In the genomic region with DNA sequence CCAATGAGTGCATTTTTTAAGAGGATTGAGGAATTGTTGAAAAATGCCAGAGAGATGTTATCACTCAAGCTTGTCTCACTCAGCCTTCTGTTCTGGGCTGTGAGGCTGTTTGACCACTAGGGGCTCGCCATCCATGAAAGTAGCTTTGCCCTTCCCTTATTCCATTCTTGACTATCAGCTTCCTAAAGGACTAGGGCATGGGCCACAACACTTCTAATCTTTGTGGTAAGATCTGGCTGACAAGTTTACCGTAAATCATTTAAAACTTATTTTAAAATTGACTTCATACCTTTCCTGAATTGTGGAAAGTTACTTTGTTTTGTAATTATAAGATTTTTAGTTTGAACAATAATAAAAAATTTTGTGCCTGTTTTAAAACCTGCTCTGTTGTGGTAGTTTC, we compare ENCODE assay signal across 8 cellular contexts. TPM values are rescaled to one million over a fixed set of nuclear protein-coding genes. Genes with fewer than 3 reads are reported as not detected.
DNase-seq lines count a peak whose midpoint lies in the region; ATAC-seq and TF ChIP-seq lines count a peak whose summit lies in the region.

No MANE protein-coding gene starts in this region.

- H3K4me3 ChIP-seq in mammary epithelial cell (replicated peaks in 1 of 3; ENCODE audit: insufficient read depth in 1 of 3, low read depth in 2 of 3, low read length in 3 of 3) = no peak overlapping the region
- no peak overlapping the region for H3K4me3 ChIP-seq in kidney epithelial cell (ENCODE audit: low read depth, low read length)

- no peaks in the 10 kb centered on the region for H3K4me1 Mint-ChIP-seq in activated CD8-positive, alpha-beta T cell treated with anti-CD3 and anti-CD28 coated beads for 36 hours (ENCODE audit: low read depth)
- H3K4me1 Mint-ChIP-seq in activated CD8-positive, alpha-beta T cell treated with anti-CD3 and anti-CD28 coated beads, Interleukin-2, amount 10 ng/mL, durations not matched to agents 7 days and 5 days (ENCODE audit: low read depth) = no peaks in the 10 kb centered on the region

- no peaks in the 10 kb centered on the region for H3K27me3 ChIP-seq in mammary epithelial cell (ENCODE audit: insufficient read depth, low read length)
- H3K27me3 ChIP-seq in kidney epithelial cell (ENCODE audit: control insufficient read depth, insufficient read depth, low read length) = no peaks in the 10 kb centered on the region

- H3K79me2 ChIP-seq in mammary epithelial cell (ENCODE audit: insufficient read depth, low read length) = peaks cover 3% of the 10 kb centered on the region

- H3K9me3 Mint-ChIP-seq in activated CD8-positive, alpha-beta T cell treated with anti-CD3 and anti-CD28 coated beads for 36 hours = no peaks in the 10 kb centered on the region
- H3K9me3 Mint-ChIP-seq in activated CD8-positive, alpha-beta T cell treated with anti-CD3 and anti-CD28 coated beads, Interleukin-2, amount 10 ng/mL, durations not matched to agents 7 days and 5 days (ENCODE audit: insufficient read depth) = no peaks in the 10 kb centered on the region

- H3K4me2 ChIP-seq in mammary epithelial cell (ENCODE audit: insufficient read depth, low read depth, low read length) = no peak overlapping the region

- H3K36me3 Mint-ChIP-seq in activated CD8-positive, alpha-beta T cell treated with anti-CD3 and anti-CD28 coated beads for 36 hours (ENCODE audit: low read depth) = no peaks in the 10 kb centered on the region
- H3K36me3 Mint-ChIP-seq in activated CD8-positive, alpha-beta T cell treated with anti-CD3 and anti-CD28 coated beads, Interleukin-2, amount 10 ng/mL, durations not matched to agents 7 days and 5 days (ENCODE audit: low read depth) = no peaks in the 10 kb centered on the region

- peak; percentile 51 for TF ChIP-seq CTCF in activated CD8-positive, alpha-beta T cell treated with anti-CD3 and anti-CD28 coated beads for 36 hours (IDR thresholded peaks at IDR 0.05)
- TF ChIP-seq CTCF in mammary epithelial cell (conservative IDR thresholded peaks at IDR 0.05 in 1 of 2, IDR thresholded peaks at IDR 0.05 in 1 of 2; ENCODE audit: extremely low read depth in 1 of 2, insufficient read depth in 1 of 2, low read depth in 1 of 2, low read length in 2 of 2) (peak; percentile 86 to 91), kidney epithelial cell (IDR thresholded peaks at IDR 0.05; ENCODE audit: insufficient read depth, low read length, poor library complexity, severe bottlenecking) (peak; percentile 83)

- H3K9ac ChIP-seq in mammary epithelial cell (ENCODE audit: insufficient read depth, low read length) = no peak overlapping the region

- H3K27ac ChIP-seq in mammary epithelial cell (ENCODE audit: insufficient read depth, low read depth, low read length) = no peak overlapping the region

- no peaks in the 10 kb centered on the region for H4K20me1 ChIP-seq in mammary epithelial cell (ENCODE audit: insufficient read depth, low read length)

- intact Hi-C loops in activated CD8-positive, alpha-beta T cell treated with anti-CD3 and anti-CD28 coated beads for 36 hours (cut with micrococcal nuclease) = no loop called here
- intact Hi-C loops in mammary epithelial cell (cut with micrococcal nuclease) = loop anchor here (1.0 kb wide), 1 partner anchor 169 kb away; no protein-coding TSS in a partner anchor

- no peaks in the 10 kb centered on the region for H3K27me3 Mint-ChIP-seq in activated CD8-positive, alpha-beta T cell treated with anti-CD3 and anti-CD28 coated beads for 36 hours
- no peaks in the 10 kb centered on the region for H3K27me3 Mint-ChIP-seq in activated CD8-positive, alpha-beta T cell treated with anti-CD3 and anti-CD28 coated beads, Interleukin-2, amount 10 ng/mL, durations not matched to agents 7 days and 5 days (ENCODE audit: low read depth)

- POLR2A ChIA-PET in activated CD8-positive, alpha-beta T cell treated with anti-CD3 and anti-CD28 coated beads for 36 hours (lab: Charles Lee) = no interaction called here
- POLR2A ChIA-PET in activated CD8-positive, alpha-beta T cell treated with anti-CD3 and anti-CD28 coated beads, Interleukin-2, amount 10 ng/mL, durations not matched to agents 7 days and 5 days (lab: Charles Lee) = no interaction called here

- no peaks in the 10 kb centered on the region for H3K9me3 ChIP-seq in mammary epithelial cell (replicated peaks; ENCODE audit: insufficient read depth, low read length)

- WGBS in mammary epithelial cell (ENCODE audit: low coverage, missing lambda C conversion rate) = 5% methylated on average over 2 of the region's 2 CpGs

- no peak overlapping the region for H3K4me3 Mint-ChIP-seq in activated CD8-positive, alpha-beta T cell treated with anti-CD3 and anti-CD28 coated beads for 36 hours
- H3K4me3 Mint-ChIP-seq in activated CD8-positive, alpha-beta T cell treated with anti-CD3 and anti-CD28 coated beads, Interleukin-2, amount 10 ng/mL, durations not matched to agents 7 days and 5 days = no peak overlapping the region

- DNase-seq in activated CD8-positive, alpha-beta T cell treated with anti-CD3 and anti-CD28 coated beads for 36 hours = peak; percentile 4
- DNase-seq in activated CD8-positive, alpha-beta T cell treated with anti-CD3 and anti-CD28 coated beads, Interleukin-2, amount 10 ng/mL, durations not matched to agents 7 days and 5 days = no peak
- DNase-seq in NCI-H1694 (lab: John Stamatoyannopoulos, UW) = peak; percentile 0
- peak; percentile 49 for DNase-seq in mammary epithelial cell
- peak; percentile 47 for DNase-seq in kidney epithelial cell (ENCODE audit: low read depth)

- no peak for ATAC-seq in activated CD8-positive, alpha-beta T cell treated with anti-CD3 and anti-CD28 coated beads for 36 hours
- no peak for ATAC-seq in activated CD8-positive, alpha-beta T cell treated with anti-CD3 and anti-CD28 coated beads, Interleukin-2, amount 10 ng/mL, durations not matched to agents 7 days and 5 days
- ATAC-seq in HG02973 (IDR thresholded peaks at IDR 0.05; ENCODE audit: unreplicated experiment) (no peak), GM19455 (IDR thresholded peaks at IDR 0.05; ENCODE audit: unreplicated experiment) (no peak), HG03520 (IDR thresholded peaks at IDR 0.05; ENCODE audit: unreplicated experiment) (no peak)

- H3K36me3 ChIP-seq in mammary epithelial cell (ENCODE audit: insufficient read depth, low read length) (peaks cover 42% of the 10 kb centered on the region), kidney epithelial cell (ENCODE audit: control insufficient read depth, insufficient read depth, low read length) (peaks cover 3% of the 10 kb centered on the region)

- in situ Hi-C loops in mammary epithelial cell (cut with MboI; ENCODE audit: low sequenced_read_pairs in 2 of 2) = loop anchor here in 1 of 2 donors (25.0 kb wide), 1 partner anchor 636 kb away; no protein-coding TSS in a partner anchor

- dilution Hi-C loops in mammary epithelial cell (cut with HindIII; ENCODE audit: low sequenced_read_pairs) = no loop called here

- H3K27ac Mint-ChIP-seq in activated CD8-positive, alpha-beta T cell treated with anti-CD3 and anti-CD28 coated beads for 36 hours = no peak overlapping the region
- no peak overlapping the region for H3K27ac Mint-ChIP-seq in activated CD8-positive, alpha-beta T cell treated with anti-CD3 and anti-CD28 coated beads, Interleukin-2, amount 10 ng/mL, durations not matched to agents 7 days and 5 days

- no peaks in the 10 kb centered on the region for H3K4me1 ChIP-seq in mammary epithelial cell (ENCODE audit: insufficient read depth, low read length)

- H2AFZ ChIP-seq in mammary epithelial cell (ENCODE audit: low read depth, low read length) = no peak overlapping the region

- no TSS peak for BruUV-seq in mammary epithelial cell (replicated peaks; lab: Mats Ljungman, UMichigan)

- CTCF ChIA-PET in activated CD8-positive, alpha-beta T cell treated with anti-CD3 and anti-CD28 coated beads for 36 hours (lab: Charles Lee) = interaction anchor here (0.6 to 2.0 kb wide), 6 partner anchors 9 to 359 kb away, joined by 3 to 8 read pairs (median 4); no protein-coding TSS in a partner anchor
- CTCF ChIA-PET in activated CD8-positive, alpha-beta T cell treated with anti-CD3 and anti-CD28 coated beads, Interleukin-2, amount 10 ng/mL, durations not matched to agents 7 days and 5 days (lab: Charles Lee) = interaction anchor here (1.0 to 1.7 kb wide), 7 partner anchors 8 to 86 kb away, joined by 3 to 8 read pairs (median 4); no protein-coding TSS in a partner anchor
- CTCF ChIA-PET in mammary epithelial cell (lab: Charles Lee; ENCODE audit: low non-redundant PET) = interaction anchor here (0.5 to 0.6 kb wide), 5 partner anchors 20 to 444 kb away, joined by 4 to 7 read pairs (median 5); a partner anchor contains a TSS

RNA-seq across cellular contexts. Expression of gene TJP2, which starts 49.5 kb away (rescaled TPM):
- 1 to 10 TPM; 3.7 to 3.9 TPM for total RNA-seq in activated CD8-positive, alpha-beta T cell treated with anti-CD3 and anti-CD28 coated beads for 36 hours
- total RNA-seq in activated CD8-positive, alpha-beta T cell treated with anti-CD3 and anti-CD28 coated beads, Interleukin-2, amount 10 ng/mL, durations not matched to agents 7 days and 5 days = 1 to 10 TPM; 6.2 to 7.0 TPM
- total RNA-seq in mammary epithelial cell (100 to 1,000 TPM in 1 of 2 donors, 10 to 100 TPM in 1; 27.7 to 109 TPM), kidney epithelial cell (341 and 345 TPM in 2 replicates)
- 48.8 TPM for polyA plus RNA-seq in mammary epithelial cell
- 103 TPM for polyA minus RNA-seq in mammary epithelial cell
